Comparison of ENCODE assay signal across 8 cellular contexts in the genomic region with DNA sequence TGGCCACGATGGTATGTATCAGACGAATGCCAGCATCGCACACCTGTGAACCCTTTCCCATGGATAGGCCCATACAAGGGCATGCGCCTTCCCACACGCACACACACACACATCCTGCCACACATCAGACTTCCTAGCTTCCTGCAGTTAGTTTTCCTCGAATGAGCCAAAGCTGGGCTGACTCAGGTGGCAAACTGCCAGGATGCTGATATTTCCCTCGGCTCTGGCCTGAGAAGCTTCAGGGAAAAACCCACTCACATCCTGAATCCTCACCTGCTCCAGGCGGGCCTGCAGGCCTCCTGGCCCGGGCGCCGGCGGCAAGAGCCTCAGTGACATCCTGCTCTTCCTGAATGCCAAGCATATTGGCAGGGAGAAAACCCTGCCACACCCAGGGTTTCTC.
DNase-seq lines count a peak whose midpoint lies in the region; ATAC-seq and TF ChIP-seq lines count a peak whose summit lies in the region.

No MANE protein-coding gene starts in this region.

- H3K9me3 ChIP-seq in BLaER1 = peaks cover 10% of the 10 kb centered on the region; the same call in 1 of the 2 replicates
- H3K9me3 ChIP-seq in MM.1S (replicated peaks; ENCODE audit: insufficient read depth, low read length) = no peaks in the 10 kb centered on the region

- H2AFZ ChIP-seq in MM.1S (ENCODE audit: low read length) = no peak overlapping the region

- DNase-seq in NCI-H446 treated with DMSO at 0.1 percent for 48 hours (lab: John Stamatoyannopoulos, UW) (peak; percentile 81), epithelial cell of esophagus (ENCODE audit: low read depth) (peak; percentile 99), non-pigmented ciliary epithelial cell (ENCODE audit: low read depth) (peak; percentile 80), MM.1S (no peak)

- ATAC-seq in HG03469 (IDR thresholded peaks at IDR 0.05; ENCODE audit: unreplicated experiment) (no peak), HG03045 (IDR thresholded peaks at IDR 0.05; ENCODE audit: unreplicated experiment) (no peak), GM18519 (IDR thresholded peaks at IDR 0.05; ENCODE audit: low FRiP score, unreplicated experiment) (no peak)

- TF ChIP-seq CTCF in epithelial cell of esophagus (IDR thresholded peaks at IDR 0.05; ENCODE audit: insufficient read depth, low read depth, low read length, missing control alignments) (no peak), MM.1S (IDR thresholded peaks at IDR 0.05; ENCODE audit: low read length) (no peak)

- H3K27me3 ChIP-seq in BLaER1 (no peaks in the 10 kb centered on the region), MM.1S (replicated peaks; ENCODE audit: insufficient read depth, low read length) (no peaks in the 10 kb centered on the region)

- H3K4me1 ChIP-seq in BLaER1 (peaks cover 45% of the 10 kb centered on the region), MM.1S (ENCODE audit: low read length) (no peaks in the 10 kb centered on the region)

- peak overlapping the region; percentile 45 for H3K4me2 ChIP-seq in BLaER1
- H3K4me2 ChIP-seq in MM.1S (ENCODE audit: low read depth, low read length) = no peak overlapping the region

- H3F3A ChIP-seq in MM.1S (ENCODE audit: insufficient read depth, low read length) = no peaks in the 10 kb centered on the region

- H3K9ac ChIP-seq in BLaER1 (no peak overlapping the region), MM.1S (ENCODE audit: low read length) (no peak overlapping the region)

- H3K4me3 ChIP-seq in BLaER1 (no peak overlapping the region), epithelial cell of esophagus (ENCODE audit: low read length) (no peak overlapping the region), MM.1S (ENCODE audit: low read length) (no peak overlapping the region)

- H4K20me1 ChIP-seq in BLaER1 = no peaks in the 10 kb centered on the region
- H4K20me1 ChIP-seq in MM.1S (ENCODE audit: insufficient read depth, low read length) = no peaks in the 10 kb centered on the region

- peak overlapping the region; percentile 16; the same call in 1 of the 2 replicates for H3K27ac ChIP-seq in BLaER1
- no peak overlapping the region for H3K27ac ChIP-seq in MM.1S (ENCODE audit: low read length)

- H3K9me2 ChIP-seq in MM.1S (replicated peaks; ENCODE audit: insufficient read depth, low read length) = no peaks in the 10 kb centered on the region

- no peaks in the 10 kb centered on the region for H3K36me3 ChIP-seq in BLaER1
- no peaks in the 10 kb centered on the region for H3K36me3 ChIP-seq in MM.1S (replicated peaks; ENCODE audit: insufficient read depth, low read length)

- no peaks in the 10 kb centered on the region for H3K79me2 ChIP-seq in MM.1S (ENCODE audit: low read length)
